14 cellular contexts compared by ENCODE assay signal in genomic region chr14:95039259-95039992, GRCh38.
"Had no signal": no experiment of that assay in that cellular context is flagged by ENCODE, and none has a peak within 500 bp of the region (broad histone marks: within the 10 kb centered on the region; RNA-seq: fewer than 3 reads in every experiment).

No MANE protein-coding gene starts in this region.

- H3K27ac ChIP-seq: brain microvascular endothelial cell, epithelial cell of prostate, ovary, tibial artery had no signal

- H3K9me3 Mint-ChIP-seq: activated T-helper 1 cell treated with anti-CD3 and anti-CD28 coated beads, Interleukin-12 subunit alpha, Interleukin-12 subunit beta, Interleukin-2, Interleukin-4 antibody, amounts not matched to agents 30 ng/mL and 10 ng/mL and 1 ng/mL, durations not matched to agents 14 hours and 24 hours and 36 hours; dendritic cell treated with granulocyte-macrophage colony-stimulating factor and Interleukin-4, amounts not matched to agents 40 ng/mL and 50 ng/mL, for 4 days; effector memory CD8-positive, alpha-beta T cell; neural crest cell; stimulated activated memory B cell treated with anti-CD40 and anti-IgM and Interleukin-4, amounts not matched to agents 10 μg/mL and 1 μg/mL and 100 μg/mL, for 72 hours had no signal

- H3K27ac Mint-ChIP-seq: activated T-helper 1 cell treated with anti-CD3 and anti-CD28 coated beads, Interleukin-12 subunit alpha, Interleukin-12 subunit beta, Interleukin-2, Interleukin-4 antibody, amounts not matched to agents 30 ng/mL and 10 ng/mL and 1 ng/mL, durations not matched to agents 14 hours and 24 hours and 36 hours; dendritic cell treated with granulocyte-macrophage colony-stimulating factor and Interleukin-4, amounts not matched to agents 40 ng/mL and 50 ng/mL, for 4 days; effector memory CD8-positive, alpha-beta T cell; stimulated activated memory B cell treated with anti-CD40 and anti-IgM and Interleukin-4, amounts not matched to agents 10 μg/mL and 1 μg/mL and 100 μg/mL, for 72 hours had no signal

- H3K4me3 ChIP-seq: ovary, tibial artery had no signal

- ATAC-seq: effector memory CD8-positive, alpha-beta T cell; left colon; stimulated activated memory B cell treated with anti-CD40 and anti-IgM and Interleukin-4, amounts not matched to agents 10 μg/mL and 1 μg/mL and 100 μg/mL, for 72 hours had no signal

- H3K4me1 Mint-ChIP-seq: neural crest cell had no signal

- H3K36me3 Mint-ChIP-seq: stimulated activated memory B cell treated with anti-CD40 and anti-IgM and Interleukin-4, amounts not matched to agents 10 μg/mL and 1 μg/mL and 100 μg/mL, for 72 hours had no signal

- DNase-seq: activated CD4-positive, alpha-beta T cell treated with anti-CD3 and anti-CD28 coated beads, Interleukin-2, amount 50 U/mL, for 48 hours; activated CD4-positive, CD25-positive, alpha-beta regulatory T cell treated with anti-CD3 and anti-CD28 coated beads, Interleukin-2, amount 50 U/mL, for 72 hours; activated naive CD4-positive, alpha-beta T cell treated with Interleukin-2 at 50 U/mL for 16 hours; anterior cingulate cortex; brain microvascular endothelial cell; effector memory CD8-positive, alpha-beta T cell; ovary; tibial artery had no signal

- H3K9me3 ChIP-seq: ovary, tibial artery had no signal

- H3K27me3 ChIP-seq: brain microvascular endothelial cell, ovary, tibial artery had no signal

- H3K36me3 ChIP-seq: brain microvascular endothelial cell, ovary, tibial artery had no signal

- H3K4me3 Mint-ChIP-seq: activated T-helper 1 cell treated with anti-CD3 and anti-CD28 coated beads, Interleukin-12 subunit alpha, Interleukin-12 subunit beta, Interleukin-2, Interleukin-4 antibody, amounts not matched to agents 30 ng/mL and 10 ng/mL and 1 ng/mL, durations not matched to agents 14 hours and 24 hours and 36 hours; dendritic cell treated with granulocyte-macrophage colony-stimulating factor and Interleukin-4, amounts not matched to agents 40 ng/mL and 50 ng/mL, for 4 days; effector memory CD8-positive, alpha-beta T cell; neural crest cell; stimulated activated memory B cell treated with anti-CD40 and anti-IgM and Interleukin-4, amounts not matched to agents 10 μg/mL and 1 μg/mL and 100 μg/mL, for 72 hours had no signal
